8 cellular contexts compared by ENCODE assay signal in genomic region chr10:100535338-100535714, GRCh38. TPM values are rescaled to one million over a fixed set of nuclear protein-coding genes. Genes with fewer than 3 reads are reported as not detected.
DNase-seq lines count a peak whose midpoint lies in the region; ATAC-seq, FAIRE-seq and TF ChIP-seq lines count a peak whose summit lies in the region.

No MANE protein-coding gene starts in this region.

- H3K4me1 Mint-ChIP-seq in activated T-cell treated with anti-CD3 and anti-CD28 coated beads, Interleukin-2, amount 50 U/mL, for 72 hours (ENCODE audit: low read depth): peaks cover 23% of the 10 kb centered on the region
- H3K4me1 Mint-ChIP-seq in activated T-cell treated with anti-CD3 and anti-CD28 coated beads, Interleukin-2, amount 50 U/mL, for 24 hours (ENCODE audit: low read depth): peaks cover 15% of the 10 kb centered on the region

- no peak overlapping the region for H3K4me3 Mint-ChIP-seq in activated T-cell treated with anti-CD3 and anti-CD28 coated beads, Interleukin-2, amount 50 U/mL, for 72 hours
- no peak overlapping the region for H3K4me3 Mint-ChIP-seq in activated T-cell treated with anti-CD3 and anti-CD28 coated beads, Interleukin-2, amount 50 U/mL, for 24 hours

- H3K27me3 ChIP-seq in SJSA1 (replicated peaks) (no peaks in the 10 kb centered on the region), upper lobe of right lung (no peaks in the 10 kb centered on the region)

- no peak for FAIRE-seq in kidney (lab: Jason Lieb, UNC)

- DNase-seq in activated T-cell treated with anti-CD3 and anti-CD28 coated beads, Interleukin-2, amount 50 U/mL, for 72 hours: no peak
- no peak for DNase-seq in activated T-cell treated with anti-CD3 and anti-CD28 coated beads, Interleukin-2, amount 50 U/mL, for 24 hours
- DNase-seq in SJSA1 (ENCODE audit: low read depth in 1 of 2, low spot score in 2 of 2) (no peak), kidney (no peak), upper lobe of right lung (no peak), caudate nucleus (lab: John Stamatoyannopoulos, UW) (no peak), NCI-H1436 treated with DMSO at 0.1 percent for 48 hours (lab: John Stamatoyannopoulos, UW) (no peak)

- peak; percentile 22 to 26 for ATAC-seq in activated T-cell treated with anti-CD3 and anti-CD28 coated beads, Interleukin-2, amount 50 U/mL, for 72 hours (replicated peaks in 1 of 2)
- no peak for ATAC-seq in upper lobe of right lung
- no peak for ATAC-seq in HG02763 (IDR thresholded peaks at IDR 0.05; ENCODE audit: unreplicated experiment)

- TF ChIP-seq CTCF in kidney (IDR thresholded peaks at IDR 0.05; ENCODE audit: borderline replicate concordance, extremely low read depth, insufficient read depth): no peak
- no peak for TF ChIP-seq CTCF in upper lobe of right lung (IDR thresholded peaks at IDR 0.05)

- H3K27me3 Mint-ChIP-seq in activated T-cell treated with anti-CD3 and anti-CD28 coated beads, Interleukin-2, amount 50 U/mL, for 72 hours (ENCODE audit: low read depth): no peaks in the 10 kb centered on the region
- no peaks in the 10 kb centered on the region for H3K27me3 Mint-ChIP-seq in activated T-cell treated with anti-CD3 and anti-CD28 coated beads, Interleukin-2, amount 50 U/mL, for 24 hours

- H3K36me3 ChIP-seq in SJSA1 (peaks cover 37% of the 10 kb centered on the region), kidney (ENCODE audit: control insufficient read depth in 1 of 2, insufficient read depth in 2 of 2, low read length in 2 of 2) (peaks cover 7 to 9% of the 10 kb centered on the region in 2 donors), upper lobe of right lung (peaks cover 29% of the 10 kb centered on the region)

- peak overlapping the region; percentile 66 for H3K4me3 ChIP-seq in SJSA1
- H3K4me3 ChIP-seq in kidney (ENCODE audit: low read length in 2 of 2): peak overlapping the region; percentile 62 to 72
- H3K4me3 ChIP-seq in upper lobe of right lung: peak overlapping the region; percentile 76

- no peaks in the 10 kb centered on the region for H3K9me3 Mint-ChIP-seq in activated T-cell treated with anti-CD3 and anti-CD28 coated beads, Interleukin-2, amount 50 U/mL, for 72 hours
- H3K9me3 Mint-ChIP-seq in activated T-cell treated with anti-CD3 and anti-CD28 coated beads, Interleukin-2, amount 50 U/mL, for 24 hours: no peaks in the 10 kb centered on the region

- peaks cover under 1 to 17% of the 10 kb centered on the region in 2 donors for H3K36me3 Mint-ChIP-seq in activated T-cell treated with anti-CD3 and anti-CD28 coated beads, Interleukin-2, amount 50 U/mL, for 72 hours (ENCODE audit: insufficient read depth in 2 of 2)
- H3K36me3 Mint-ChIP-seq in activated T-cell treated with anti-CD3 and anti-CD28 coated beads, Interleukin-2, amount 50 U/mL, for 24 hours (ENCODE audit: low read depth): peaks cover 31% of the 10 kb centered on the region

- intact Hi-C loops in kidney (cut with DNase I) (no loop called here), upper lobe of right lung (cut with DNase I) (no loop called here)

- H3K9ac ChIP-seq in kidney (ENCODE audit: low read length in 2 of 2): peak overlapping the region; percentile 18 to 21

- H3K27ac ChIP-seq in SJSA1 (no peak overlapping the region), kidney (ENCODE audit: low read depth in 2 of 2, low read length in 2 of 2) (no peak overlapping the region), upper lobe of right lung (peak overlapping the region; percentile 28), caudate nucleus (ENCODE audit: low read depth, low read length) (no peak overlapping the region)

- H3K27ac Mint-ChIP-seq in activated T-cell treated with anti-CD3 and anti-CD28 coated beads, Interleukin-2, amount 50 U/mL, for 72 hours: no peak overlapping the region
- no peak overlapping the region for H3K27ac Mint-ChIP-seq in activated T-cell treated with anti-CD3 and anti-CD28 coated beads, Interleukin-2, amount 50 U/mL, for 24 hours

- H3K4me1 ChIP-seq in SJSA1 (replicated peaks) (peaks cover 16% of the 10 kb centered on the region), kidney (ENCODE audit: control insufficient read depth in 1 of 2, insufficient read depth in 1 of 2, low read depth in 1 of 2, low read length in 2 of 2) (peaks cover 6 to 14% of the 10 kb centered on the region in 2 donors), upper lobe of right lung (peaks cover 25% of the 10 kb centered on the region)

- H3K9me3 ChIP-seq in SJSA1 (replicated peaks): no peaks in the 10 kb centered on the region
- H3K9me3 ChIP-seq in kidney (ENCODE audit: control insufficient read depth in 1 of 2, low read length in 2 of 2): no peaks in the 10 kb centered on the region
- no peaks in the 10 kb centered on the region for H3K9me3 ChIP-seq in upper lobe of right lung

RNA-seq across cellular contexts. Expression of gene HIF1AN, which starts 0.4 kb away (rescaled TPM):
- total RNA-seq in activated T-cell treated with anti-CD3 and anti-CD28 coated beads, Interleukin-2, amount 50 U/mL, for 72 hours: 10 to 100 TPM; 52.8 to 55.1 TPM
- 3.0 and 9.5 TPM in 2 replicates for total RNA-seq in SJSA1 (2014; rRNA removed; shearing (Covaris generic))
- total RNA-seq in kidney: 40.6 TPM
- polyA plus RNA-seq in kidney (ENCODE audit: insufficient read depth, low read depth, low replicate concordance): 10.9 TPM
- 36.8 TPM for total RNA-seq in upper lobe of right lung

RNA-seq across cellular contexts. Expression of gene NDUFB8, which starts 5.7 kb away (rescaled TPM):
- total RNA-seq in activated T-cell treated with anti-CD3 and anti-CD28 coated beads, Interleukin-2, amount 50 U/mL, for 72 hours: 100 to 1,000 TPM; 327 to 390 TPM
- 195 and 280 TPM in 2 replicates for total RNA-seq in SJSA1 (2014; rRNA removed; shearing (Covaris generic))
- total RNA-seq in kidney (162 TPM), upper lobe of right lung (110 TPM)
- polyA plus RNA-seq in kidney (ENCODE audit: insufficient read depth, low read depth, low replicate concordance): 638 TPM

RNA-seq across cellular contexts. Expression of gene SEC31B, which starts 15.7 kb away (rescaled TPM):
- total RNA-seq in activated T-cell treated with anti-CD3 and anti-CD28 coated beads, Interleukin-2, amount 50 U/mL, for 72 hours: 100 to 1,000 TPM in 1 of 2 donors, 10 to 100 TPM in 1; 76.5 to 106 TPM
- total RNA-seq in SJSA1 (2014; rRNA removed; shearing (Covaris generic)): 1.8 and 2.2 TPM in 2 replicates
- 10.6 TPM for total RNA-seq in kidney
- 5.6 TPM for polyA plus RNA-seq in kidney (ENCODE audit: insufficient read depth, low read depth, low replicate concordance)
- 18.2 TPM for total RNA-seq in upper lobe of right lung

Comparison
In these comparisons a context has a peak if more than half of its experiments do, and no peak if none do; other contexts are left out.
1. ATAC-seq: peak in activated T-cell treated with anti-CD3 and anti-CD28 coated beads, Interleukin-2, amount 50 U/mL, for 72 hours (2 of 2); none in upper lobe of right lung (single experiment) and HG02763 (single experiment).
2. Peak in every context shown above with its lines, with median percentiles within 50 percentile points of each other: H3K4me3 ChIP-seq.